In the genomic region with DNA sequence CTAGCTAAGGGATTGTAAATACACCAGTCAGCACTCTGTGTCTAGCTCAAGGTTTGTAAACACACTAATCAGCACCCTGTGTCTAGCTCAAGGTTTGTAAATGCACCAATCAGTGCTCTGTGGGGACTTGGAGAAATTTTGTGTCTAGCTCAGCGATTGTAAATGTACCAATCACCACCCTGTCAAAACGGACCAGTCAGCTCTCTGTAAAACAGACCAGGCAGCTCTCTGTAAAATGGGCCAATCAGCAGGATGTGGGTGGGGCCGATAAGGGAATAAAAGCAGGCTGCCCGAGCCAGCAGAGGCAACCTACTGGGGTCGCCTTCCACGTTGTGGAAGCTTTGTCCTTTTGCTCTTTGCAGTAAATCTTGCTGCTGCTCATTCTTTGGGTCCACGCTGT, we compare ENCODE assay signal across 2 cellular contexts.
TF ChIP-seq lines count a peak whose summit lies in the region.

No MANE protein-coding gene starts in this region.

TF ChIP-seq in H1, 55 proteins besides CTCF, POLR2A, EP300 and RAD21:
- TF ChIP-seq TBP (IDR thresholded peaks at IDR 0.05; ENCODE audit: low read depth, low read length): peak; percentile 30; the same call in 1 of the 2 replicates
TF ChIP-seq in H1: peak in this region for 1; not testable (repeated sequence) for 54.

TF ChIP-seq in HepG2, 621 proteins besides CTCF, POLR2A, EP300 and RAD21:
- TF ChIP-seq NFYC (CRISPR knock-in tag; IDR thresholded peaks at IDR 0.05): peak; percentile 57
- 0 out of 2 replicates have a peak, but pooled peaks have one; percentile 32 for TF ChIP-seq ZMYM4 (CRISPR knock-in tag; IDR thresholded peaks at IDR 0.05)
- TF ChIP-seq MAFK (conservative IDR thresholded peaks at IDR 0.05 in 1 of 2, IDR thresholded peaks at IDR 0.05 in 1 of 2; ENCODE audit: low read length in 2 of 2): peak; percentile 7 to 53; a peak in 2 of 4 replicates
- TF ChIP-seq MAFF (IDR thresholded peaks at IDR 0.05; ENCODE audit: low read depth, low read length): peak; percentile 64
- TF ChIP-seq NFYB (CRISPR knock-in tag; IDR thresholded peaks at IDR 0.05): peak; percentile 66
